ENCODE assay signal across 8 cellular contexts in genomic region chr1:183804916-183805734, GRCh38. TPM values are rescaled to one million over a fixed set of nuclear protein-coding genes. Genes with fewer than 3 reads are reported as not detected.
DNase-seq lines count a peak whose midpoint lies in the region; ATAC-seq and TF ChIP-seq lines count a peak whose summit lies in the region.

RGL1 (plus strand) TSS chr1:183805120; CDS start chr1:183805298, 178 bp downstream.

- no peak for TF ChIP-seq EP300 in suprapubic skin (IDR thresholded peaks at IDR 0.05)

- peaks cover 4 to 13% of the 10 kb centered on the region in 2 donors for H3K9me3 Mint-ChIP-seq in activated T-cell treated with anti-CD3 and anti-CD28 coated beads, Interleukin-2, amount 50 U/mL, for 72 hours

- H3K36me3 ChIP-seq in fibroblast of lung (ENCODE audit: control insufficient read depth, insufficient read depth, low read length), result no peaks in the 10 kb centered on the region
- no peaks in the 10 kb centered on the region for H3K36me3 ChIP-seq in muscle layer of colon (ENCODE audit: insufficient read depth, low read length)
- H3K36me3 ChIP-seq in suprapubic skin, result no peaks in the 10 kb centered on the region

- peak within 1 kb of the TSS; percentile 84 to 89 for H3K4me3 Mint-ChIP-seq in activated T-cell treated with anti-CD3 and anti-CD28 coated beads, Interleukin-2, amount 50 U/mL, for 72 hours

- peak; percentile 8 to 77 for TF ChIP-seq POLR2A in suprapubic skin (IDR thresholded peaks at IDR 0.05)

- peaks cover 21% of the 10 kb centered on the region for H3K27me3 Mint-ChIP-seq in activated T-cell treated with anti-CD3 and anti-CD28 coated beads, Interleukin-2, amount 50 U/mL, for 72 hours (ENCODE audit: low read depth)

- peak; percentile 42 for ATAC-seq in HG02623 (IDR thresholded peaks at IDR 0.05; ENCODE audit: unreplicated experiment)
- ATAC-seq in activated T-cell treated with anti-CD3 and anti-CD28 coated beads, Interleukin-2, amount 50 U/mL, for 72 hours (replicated peaks in 1 of 2), result peak; percentile 82 to 85

- DNase-seq in NCI-H748 (lab: John Stamatoyannopoulos, UW; ENCODE audit: unreplicated experiment) (peak; percentile 68), NCI-H748 treated with DMSO at 0.1 percent for 48 hours (lab: John Stamatoyannopoulos, UW) (no peak), NCI-H2171 treated with DMSO at 0.1 percent for 48 hours (lab: John Stamatoyannopoulos, UW) (peak; percentile 46), fibroblast of lung (ENCODE audit: low read depth in 2 of 2) (peak; percentile 76), suprapubic skin (ENCODE audit: low spot score in 2 of 2) (peak; percentile 82)
- peak; percentile 36 to 41 for DNase-seq in activated T-cell treated with anti-CD3 and anti-CD28 coated beads, Interleukin-2, amount 50 U/mL, for 72 hours

- H3K4me3 ChIP-seq in fibroblast of lung (replicated peaks in 1 of 4; ENCODE audit: control extremely low read depth in 1 of 4, insufficient read depth in 1 of 4, low read depth in 3 of 4, low read length in 4 of 4) (peak within 1 kb of the TSS; percentile 69 to 89 (median 78)), muscle layer of colon (ENCODE audit: low read depth in 1 of 2, low read length in 2 of 2) (peak within 1 kb of the TSS; percentile 38 to 92), suprapubic skin (peak within 1 kb of the TSS; percentile 63)

- H3K4me1 Mint-ChIP-seq in activated T-cell treated with anti-CD3 and anti-CD28 coated beads, Interleukin-2, amount 50 U/mL, for 72 hours (ENCODE audit: low read depth), result peaks cover 11% of the 10 kb centered on the region

- 1% methylated on average over 52 of the region's 56 CpGs for WGBS in suprapubic skin

- peak within 1 kb of the TSS; percentile 48 for H3K4me2 ChIP-seq in fibroblast of lung (ENCODE audit: extremely low read depth, insufficient read depth, low read length)

- peak within 1 kb of the TSS; percentile 82 for H2AFZ ChIP-seq in fibroblast of lung (ENCODE audit: low read length)

- H3K27me3 ChIP-seq in fibroblast of lung (ENCODE audit: control insufficient read depth, insufficient read depth, low read length) (no peaks in the 10 kb centered on the region), muscle layer of colon (ENCODE audit: control insufficient read depth in 1 of 2, insufficient read depth in 2 of 2, low read length in 2 of 2) (no peaks in the 10 kb centered on the region), suprapubic skin (no peaks in the 10 kb centered on the region)

- no peak within 1 kb of the TSS for H3K27ac Mint-ChIP-seq in activated T-cell treated with anti-CD3 and anti-CD28 coated beads, Interleukin-2, amount 50 U/mL, for 72 hours

- H3K4me1 ChIP-seq in fibroblast of lung (ENCODE audit: control insufficient read depth, extremely low read depth, insufficient read depth, low read length), result peaks cover 23% of the 10 kb centered on the region
- peaks cover 31% of the 10 kb centered on the region for H3K4me1 ChIP-seq in muscle layer of colon (ENCODE audit: insufficient read depth, low read length)
- H3K4me1 ChIP-seq in suprapubic skin, result peaks cover 44% of the 10 kb centered on the region

- peak within 1 kb of the TSS; percentile 79 for H3K27ac ChIP-seq in fibroblast of lung (ENCODE audit: insufficient read depth, low read length)
- H3K27ac ChIP-seq in muscle layer of colon (ENCODE audit: low read depth, low read length), result peak within 1 kb of the TSS; percentile 63
- H3K27ac ChIP-seq in suprapubic skin, result peak within 1 kb of the TSS; percentile 91

- H3K9me3 ChIP-seq in fibroblast of lung (ENCODE audit: control insufficient read depth, insufficient read depth, low read depth, low read length) (peaks cover 3% of the 10 kb centered on the region), muscle layer of colon (ENCODE audit: low read length) (no peaks in the 10 kb centered on the region), suprapubic skin (no peaks in the 10 kb centered on the region)

- peaks cover 27% of the 10 kb centered on the region for H3K79me2 ChIP-seq in fibroblast of lung (ENCODE audit: control insufficient read depth, insufficient read depth, low read length)

- peaks cover 4 to 17% of the 10 kb centered on the region in 2 donors for H3K36me3 Mint-ChIP-seq in activated T-cell treated with anti-CD3 and anti-CD28 coated beads, Interleukin-2, amount 50 U/mL, for 72 hours (ENCODE audit: insufficient read depth in 2 of 2)

- H4K20me1 ChIP-seq in fibroblast of lung (ENCODE audit: control insufficient read depth, extremely low read depth, insufficient read depth, low read length), result no peaks in the 10 kb centered on the region

- H3K9ac ChIP-seq in fibroblast of lung (ENCODE audit: insufficient read depth, low read length), result peak within 1 kb of the TSS; percentile 69
- peak within 1 kb of the TSS; percentile 92 for H3K9ac ChIP-seq in muscle layer of colon (ENCODE audit: low read length)

- TF ChIP-seq CTCF in fibroblast of lung (conservative IDR thresholded peaks at IDR 0.05 in 1 of 2, IDR thresholded peaks at IDR 0.05 in 1 of 2; ENCODE audit: low read depth in 1 of 2, low read length in 2 of 2) (no peak), suprapubic skin (IDR thresholded peaks at IDR 0.05) (no peak)

RNA-seq across cellular contexts. Expression of gene RGL1, which starts in this region (rescaled TPM):
- total RNA-seq in activated T-cell treated with anti-CD3 and anti-CD28 coated beads, Interleukin-2, amount 50 U/mL, for 72 hours, result 1 to 10 TPM; 1.7 to 2.2 TPM
- total RNA-seq in fibroblast of lung, result 16.2 and 17.2 TPM in 2 replicates
- polyA plus RNA-seq in fibroblast of lung, result 21.4 and 21.9 TPM in 2 replicates
- polyA plus RNA-seq in fibroblast of lung (2012), result 13.4 and 13.7 TPM in 2 replicates
- polyA minus RNA-seq in fibroblast of lung (ENCODE audit: low replicate concordance), result 8.5 and 12.2 TPM in 2 replicates
- 10 to 100 TPM; 10.6 to 13.8 (median 11.3) TPM for total RNA-seq in suprapubic skin
